11 cellular contexts compared by ENCODE assay signal in genomic region chr7:123558506-123558874, GRCh38. TPM values are rescaled to one million over a fixed set of nuclear protein-coding genes. Genes with fewer than 3 reads are reported as not detected.
A peak's percentile ranks its signal among the peaks of the same experiment; 100 is the strongest.
DNase-seq lines count a peak whose midpoint lies in the region; ATAC-seq, FAIRE-seq and TF ChIP-seq lines count a peak whose summit lies in the region.
"Had no signal": no experiment of that assay in that cellular context is flagged by ENCODE, and none has a peak within 500 bp of the region (broad histone marks: within the 10 kb centered on the region; RNA-seq: fewer than 3 reads in every experiment).

No MANE protein-coding gene starts in this region.

- no peak overlapping the region for H2AFZ ChIP-seq in H9 (ENCODE audit: low read length)

- H3K4me1 Mint-ChIP-seq in H9, result no peaks in the 10 kb centered on the region; a peak in 1 of 4 replicates

- H3K36me3 ChIP-seq in adrenal gland (replicated peaks in 1 of 2) (peaks cover 0 to 1% of the 10 kb centered on the region in 2 donors), right lobe of liver (peaks cover 0 to 2% (median 0%) of the 10 kb centered on the region in 4 donors), thoracic aorta (no peaks in the 10 kb centered on the region)

- H3K79me1 ChIP-seq in H9 (ENCODE audit: insufficient read depth, low read depth, low read length, poor library complexity, severe bottlenecking), result no peaks in the 10 kb centered on the region

- H4K20me1 ChIP-seq in H9 (ENCODE audit: control insufficient read depth, insufficient read depth, insufficient read length), result no peaks in the 10 kb centered on the region

- no peak overlapping the region for H2BK12ac ChIP-seq in H9 (ENCODE audit: insufficient read length, low read depth, low read length)

- H2BK20ac ChIP-seq in H9 (ENCODE audit: low read depth, low read length, poor library complexity, severe bottlenecking), result no peak overlapping the region

- FAIRE-seq in urothelium cell line (lab: Jason Lieb, UNC), result no peak

- no peak overlapping the region for H3K14ac ChIP-seq in H9 (ENCODE audit: insufficient read depth, low read length)

- H3K4ac ChIP-seq in H9 (ENCODE audit: low read depth, low read length), result no peak overlapping the region

- no peak overlapping the region for H2AK5ac ChIP-seq in H9 (ENCODE audit: insufficient read length, low read length)

- H3K9me3 ChIP-seq in H9 (ENCODE audit: control insufficient read depth, low read depth, low read length), result no peaks in the 10 kb centered on the region
- no peaks in the 10 kb centered on the region for H3K9me3 ChIP-seq in adrenal gland (replicated peaks in 1 of 3)
- H3K9me3 ChIP-seq in right lobe of liver, result no peaks in the 10 kb centered on the region
- H3K9me3 ChIP-seq in thoracic aorta, result no peaks in the 10 kb centered on the region

- H3K4me3 ChIP-seq in adrenal gland (peak overlapping the region in 2 of 4 donors; percentile 80 to 88), right lobe of liver (peak overlapping the region in 2 of 3 donors; percentile 73 to 92), thoracic aorta (peak overlapping the region; percentile 89)

- no peak overlapping the region for H2BK15ac ChIP-seq in H9 (ENCODE audit: low read depth, low read length)

- H3K27ac ChIP-seq in H9 (ENCODE audit: insufficient read length, low read depth, low read length) (no peak overlapping the region), adrenal gland (peak overlapping the region in 4 of 5 donors; percentile 86 to 98 (median 94)), right lobe of liver (peak overlapping the region in 1 of 3 donors; percentile 41), thoracic aorta (peak overlapping the region; percentile 66 to 81)

- no peak overlapping the region for H3T11ph ChIP-seq in H9 (ENCODE audit: low read length)

- H3K27me3 ChIP-seq in H9 (ENCODE audit: insufficient read depth, low read length), result no peaks in the 10 kb centered on the region
- H3K27me3 ChIP-seq in adrenal gland, result no peaks in the 10 kb centered on the region
- H3K27me3 ChIP-seq in right lobe of liver, result no peaks in the 10 kb centered on the region
- H3K27me3 ChIP-seq in thoracic aorta (replicated peaks; ENCODE audit: insufficient read depth), result no peaks in the 10 kb centered on the region

- no peak overlapping the region for H4K8ac ChIP-seq in H9 (replicated peaks; ENCODE audit: insufficient read length, low read depth, low read length)

- no peak overlapping the region for H2BK5ac ChIP-seq in H9 (ENCODE audit: insufficient read length, low read length)

- no peaks in the 10 kb centered on the region for H3K9me3 Mint-ChIP-seq in H9

- no peak overlapping the region for H3K18ac ChIP-seq in H9 (ENCODE audit: insufficient read length, low read depth, low read length)

- H3K27me3 Mint-ChIP-seq in H9 (ENCODE audit: low read depth), result no peaks in the 10 kb centered on the region

- no peak for TF ChIP-seq CTCF in H9 (conservative IDR thresholded peaks at IDR 0.05)
- no peak for TF ChIP-seq CTCF in adrenal gland (IDR thresholded peaks at IDR 0.05)
- TF ChIP-seq CTCF in right lobe of liver (IDR thresholded peaks at IDR 0.05), result no peak
- TF ChIP-seq CTCF in thoracic aorta (IDR thresholded peaks at IDR 0.05), result no peak

- peaks cover 6% of the 10 kb centered on the region for H3K23me2 ChIP-seq in H9 (ENCODE audit: insufficient read length, low read depth, low read length, poor library complexity, severe bottlenecking)

- H3K27ac Mint-ChIP-seq in H9, result no peak overlapping the region

- no CpG with 5 or more reads among the region's 1 CpG for WGBS in H9 (ENCODE audit: extremely low coverage, insufficient read length, low lambda C conversion rate)
- 85 to 91% (median 85%) methylated on average over 1 of the region's 1 CpG for WGBS in adrenal gland, 4 donors
- 57% methylated on average over 1 of the region's 1 CpG for WGBS in right lobe of liver (ENCODE audit: insufficient coverage, low coverage, low lambda C conversion rate, missing lambda C conversion rate)

- no peak overlapping the region for H3K56ac ChIP-seq in H9 (ENCODE audit: insufficient read length, low read depth, low read length)

- ATAC-seq in right lobe of liver (no peak), thoracic aorta (ENCODE audit: insufficient number of reproducible peaks, low FRiP score, low read depth) (no peak), GM21723 (IDR thresholded peaks at IDR 0.05; ENCODE audit: unreplicated experiment) (no peak), GM21526 (IDR thresholded peaks at IDR 0.05; ENCODE audit: low FRiP score, unreplicated experiment) (no peak)

- TF ChIP-seq POLR2A in adrenal gland (IDR thresholded peaks at IDR 0.05) (no peak), right lobe of liver (IDR thresholded peaks at IDR 0.05) (no peak)

- H3K23ac ChIP-seq in H9 (ENCODE audit: insufficient read length, low read depth, low read length), result no peak overlapping the region

- peaks cover 3% of the 10 kb centered on the region; the same call in 1 of the 2 replicates for H3K79me2 ChIP-seq in H9 (ENCODE audit: insufficient read depth, low read length)

- H2BK120ac ChIP-seq in H9 (ENCODE audit: low read depth, low read length, poor library complexity, severe bottlenecking), result no peak overlapping the region

- H3K4me1 ChIP-seq in H9 (ENCODE audit: insufficient read depth, low read length) (no peaks in the 10 kb centered on the region), adrenal gland (replicated peaks in 1 of 2) (peaks cover 8 to 35% of the 10 kb centered on the region in 2 donors), right lobe of liver (peaks cover 0 to 8% (median 0%) of the 10 kb centered on the region in 4 donors), thoracic aorta (ENCODE audit: control insufficient read depth in 1 of 2, low read depth in 2 of 2) (peaks cover 4 to 35% of the 10 kb centered on the region in 2 donors)

- no peak overlapping the region for H4K5ac ChIP-seq in H9 (ENCODE audit: insufficient read length, low read depth, low read length)

- intact Hi-C loops in adrenal gland (cut with DNase I) (no loop called here), right lobe of liver (cut with DNase I) (no loop called here)

- no peaks in the 10 kb centered on the region; a peak in 1 of 7 replicates for H3K36me3 Mint-ChIP-seq in H9 (ENCODE audit: insufficient read depth in 1 of 3, low read depth in 3 of 3)

- no peak overlapping the region for H3K9ac ChIP-seq in H9 (ENCODE audit: extremely low read depth, insufficient read length, low read length)

- H4K91ac ChIP-seq in H9 (ENCODE audit: insufficient read length, low read depth, low read length), result no peak overlapping the region

- H3K4me3 Mint-ChIP-seq in H9, result no peak overlapping the region

- DNase-seq in H9 (no peak), adrenal gland (no peak), right lobe of liver (no peak), thoracic aorta (ENCODE audit: low spot score) (no peak), urothelium cell line (ENCODE audit: low spot score) (no peak)
- DNase-seq in stimulated activated CD4-positive, alpha-beta T cell treated with anti-CD3 and anti-CD28 coated beads, Interleukin-4, amount 100 ng/mL, for 1 hour, result no peak
- DNase-seq: stimulated activated CD4-positive, alpha-beta T cell treated with anti-CD3 and anti-CD28 coated beads, Interleukin-2, amount 100 ng/mL, for 24 hours; T-helper 1 cell had no signal

- H3K4me2 ChIP-seq in H9 (ENCODE audit: insufficient read depth, insufficient read length, low read length), result peak overlapping the region; percentile 95

RNA-seq across cellular contexts. Expression of gene NDUFA5, which starts 0.9 kb away (rescaled TPM):
- total RNA-seq in H9 (2021) (69.4 and 76.5 TPM in 2 replicates), adrenal gland (100 to 1,000 TPM in 5 of 8 donors, 10 to 100 TPM in 3; 39.4 to 164 (median 105) TPM), right lobe of liver (10 to 100 TPM; 23.4 to 50.4 (median 44.0) TPM), thoracic aorta (10 to 100 TPM; 23.8 to 55.0 TPM)
- polyA plus RNA-seq in adrenal gland, result 100 to 1,000 TPM; 217 to 289 (median 271) TPM

RNA-seq across cellular contexts. Expression of gene IQUB, which starts 24.1 kb away (rescaled TPM):
- 0.28 and 0.39 TPM in 2 replicates for total RNA-seq in H9 (2021)
- 1 to 10 TPM in 7 of 8 donors, under 1 TPM in 1; 0.86 to 3.9 (median 1.6) TPM for total RNA-seq in adrenal gland
- polyA plus RNA-seq in adrenal gland, result under 1 TPM; 0.54 to 0.99 (median 0.64) TPM
- total RNA-seq in right lobe of liver, result under 1 TPM in 4 of 6 experiments, not detected in 2; 0.06 to 0.19 (median 0.10) TPM
- 1 to 10 TPM in 1 of 2 donors, under 1 TPM in 1; 0.21 to 1.4 TPM for total RNA-seq in thoracic aorta

RNA-seq across cellular contexts. Expression of gene ASB15, which starts 43.1 kb away (rescaled TPM):
- total RNA-seq in H9 (2021) (not detected in 2 replicates), adrenal gland (not detected), right lobe of liver (not detected), thoracic aorta (not detected)
- not detected for polyA plus RNA-seq in adrenal gland
- total RNA-seq: lung microvascular endothelial cell had no signal
